39 cellular contexts compared by ENCODE assay signal in the genomic region with DNA sequence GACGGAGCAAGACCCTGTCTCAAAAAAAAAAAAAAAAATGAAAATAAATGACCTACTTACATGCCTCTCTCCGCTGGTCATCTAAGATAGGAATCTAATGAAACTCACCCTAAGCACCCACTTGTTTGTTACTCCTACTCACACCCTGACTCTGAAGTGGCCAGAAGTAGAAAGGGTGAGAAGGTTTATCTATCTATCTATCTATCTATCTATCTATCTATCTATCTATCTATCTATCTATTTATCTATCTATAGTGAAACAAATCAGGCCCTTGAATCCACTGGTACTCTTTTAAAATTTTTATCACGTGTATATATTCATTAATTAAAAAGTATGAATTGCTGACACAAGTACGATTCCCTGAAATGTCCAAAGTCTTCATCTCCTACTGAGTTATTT.
"Had no signal": no experiment of that assay in that cellular context is flagged by ENCODE, and none has a peak within 500 bp of the region (broad histone marks: within the 10 kb centered on the region; RNA-seq: fewer than 3 reads in every experiment).

No MANE protein-coding gene starts in this region.

- DNase-seq: activated effector memory CD4-positive, alpha-beta T cell treated with anti-CD3 and anti-CD28 coated beads, Interleukin-2, amount 50 U/mL, for 16 hours; activated effector memory CD4-positive, alpha-beta T cell treated with Interleukin-2 at 50 U/mL for 16 hours; activated gamma-delta T cell; activated gamma-delta T cell treated with Interleukin-2 at 50 U/mL for 16 hours; activated naive CD4-positive, alpha-beta T cell; activated naive CD4-positive, alpha-beta T cell treated with anti-CD3 and anti-CD28 coated beads for 36 hours; activated naive CD4-positive, alpha-beta T cell treated with anti-CD3 and anti-CD28 coated beads, Interleukin-2, amount 10 ng/mL, durations not matched to agents 7 days and 5 days; activated naive CD4-positive, alpha-beta T cell treated with anti-CD3 and anti-CD28 coated beads, Interleukin-2, amount 50 U/mL, for 16 hours; activated naive CD4-positive, alpha-beta T cell treated with Interleukin-2 at 50 U/mL for 16 hours; activated naive CD8-positive, alpha-beta T cell treated with anti-CD3 and anti-CD28 coated beads for 36 hours; activated naive CD8-positive, alpha-beta T cell treated with anti-CD3 and anti-CD28 coated beads, Interleukin-2, amount 10 ng/mL, durations not matched to agents 7 days and 5 days; activated T-cell treated with anti-CD3 and anti-CD28 coated beads, Interleukin-2, amount 50 U/mL, for 1 hour; activated T-cell treated with anti-CD3 and anti-CD28 coated beads, Interleukin-2, amount 50 U/mL, for 24 hours; activated T-cell treated with anti-CD3 and anti-CD28 coated beads, Interleukin-2, amount 50 U/mL, for 4 hours; activated T-cell treated with anti-CD3 and anti-CD28 coated beads, Interleukin-2, amount 50 U/mL, for 48 hours; activated T-cell treated with anti-CD3 and anti-CD28 coated beads, Interleukin-2, amount 50 U/mL, for 72 hours; adrenal gland; amniotic stem cell; amygdala; anterior cingulate cortex; aorta; body of pancreas; brain microvascular endothelial cell; caudate nucleus; central memory CD4-positive, alpha-beta T cell; cerebellar nuclear complex had no signal

- H3K27me3 Mint-ChIP-seq: activated naive CD4-positive, alpha-beta T cell treated with anti-CD3 and anti-CD28 coated beads, Interleukin-2, amount 10 ng/mL, durations not matched to agents 7 days and 5 days; activated naive CD4-positive, alpha-beta T cell treated with anti-CD3 and anti-CD28 coated beads, Interleukin-2, amount 50 U/mL, for 24 hours; activated naive CD8-positive, alpha-beta T cell; activated naive CD8-positive, alpha-beta T cell treated with anti-CD3 and anti-CD28 coated beads for 36 hours; activated naive CD8-positive, alpha-beta T cell treated with anti-CD3 and anti-CD28 coated beads, Interleukin-2, amount 10 ng/mL, durations not matched to agents 7 days and 5 days; activated T-cell treated with anti-CD3 and anti-CD28 coated beads, Interleukin-2, amount 50 U/mL, for 24 hours; activated T-helper 17 cell treated with anti-CD3 and anti-CD28 coated beads, Interleukin-2, amount 50 U/mL, for 72 hours; central memory CD8-positive, alpha-beta T cell had no signal

- FAIRE-seq: astrocyte, bronchial epithelial cell had no signal

- H3K9me3 ChIP-seq: adrenal gland, ascending aorta, breast epithelium had no signal

- H3K9me3 Mint-ChIP-seq: central memory CD8-positive, alpha-beta T cell had no signal

- H3K36me3 ChIP-seq: adrenal gland, ascending aorta, brain microvascular endothelial cell, breast epithelium, cardiac muscle cell had no signal

- H3K27me3 ChIP-seq: adrenal gland, ascending aorta, body of pancreas, brain microvascular endothelial cell, breast epithelium, cardiac muscle cell had no signal

- ATAC-seq: activated T-cell treated with anti-CD3 and anti-CD28 coated beads, Interleukin-2, amount 50 U/mL, for 4 hours; activated T-cell treated with anti-CD3 and anti-CD28 coated beads, Interleukin-2, amount 50 U/mL, for 72 hours; activated T-helper 17 cell treated with anti-CD3 and anti-CD28 coated beads, Interleukin-2, amount 50 U/mL, for 72 hours; body of pancreas had no signal

- H3K27ac Mint-ChIP-seq: activated naive CD4-positive, alpha-beta T cell treated with anti-CD3 and anti-CD28 coated beads for 36 hours; activated naive CD4-positive, alpha-beta T cell treated with anti-CD3 and anti-CD28 coated beads, Interleukin-2, amount 10 ng/mL, durations not matched to agents 7 days and 5 days; activated naive CD4-positive, alpha-beta T cell treated with anti-CD3 and anti-CD28 coated beads, Interleukin-2, amount 50 U/mL, for 24 hours; activated naive CD4-positive, alpha-beta T cell treated with anti-CD3 and anti-CD28 coated beads, Interleukin-2, amount 50 U/mL, for 72 hours; activated naive CD8-positive, alpha-beta T cell; activated naive CD8-positive, alpha-beta T cell treated with anti-CD3 and anti-CD28 coated beads, Interleukin-2, amount 10 ng/mL, durations not matched to agents 7 days and 5 days; activated T-cell treated with anti-CD3 and anti-CD28 coated beads, Interleukin-2, amount 50 U/mL, for 24 hours; activated T-cell treated with anti-CD3 and anti-CD28 coated beads, Interleukin-2, amount 50 U/mL, for 72 hours; activated T-helper 1 cell treated with anti-CD3 and anti-CD28 coated beads, Interleukin-12 subunit alpha, Interleukin-12 subunit beta, Interleukin-2, Interleukin-4 antibody, amounts not matched to agents 30 ng/mL and 10 ng/mL and 1 ng/mL, durations not matched to agents 14 hours and 24 hours and 36 hours; activated T-helper 17 cell treated with anti-CD3 and anti-CD28 coated beads, Interleukin-2, amount 50 U/mL, for 72 hours; activated T-helper 2 cell treated with anti-CD3 and anti-CD28 coated beads, Interferon-gamma antibody, Interleukin-2, Interleukin-4, amounts not matched to agents 10 μg/mL and 5 μg/mL and 100 μg/mL, durations not matched to agents 14 hours and 24 hours and 36 hours; brain had no signal

- H3K4me3 ChIP-seq: adrenal gland, ascending aorta, body of pancreas, breast epithelium, cardiac muscle cell had no signal

- H3K27ac ChIP-seq: adrenal gland, ascending aorta, body of pancreas, brain microvascular endothelial cell, breast epithelium, cardiac muscle cell had no signal

- H3K4me3 Mint-ChIP-seq: activated naive CD4-positive, alpha-beta T cell treated with anti-CD3 and anti-CD28 coated beads for 36 hours; activated naive CD4-positive, alpha-beta T cell treated with anti-CD3 and anti-CD28 coated beads, Interleukin-2, amount 10 ng/mL, durations not matched to agents 7 days and 5 days; activated naive CD4-positive, alpha-beta T cell treated with anti-CD3 and anti-CD28 coated beads, Interleukin-2, amount 50 U/mL, for 24 hours; activated naive CD8-positive, alpha-beta T cell; activated naive CD8-positive, alpha-beta T cell treated with anti-CD3 and anti-CD28 coated beads for 36 hours; activated naive CD8-positive, alpha-beta T cell treated with anti-CD3 and anti-CD28 coated beads, Interleukin-2, amount 10 ng/mL, durations not matched to agents 7 days and 5 days; activated T-cell treated with anti-CD3 and anti-CD28 coated beads, Interleukin-2, amount 50 U/mL, for 24 hours; activated T-cell treated with anti-CD3 and anti-CD28 coated beads, Interleukin-2, amount 50 U/mL, for 4 hours; activated T-cell treated with anti-CD3 and anti-CD28 coated beads, Interleukin-2, amount 50 U/mL, for 72 hours; activated T-helper 1 cell treated with anti-CD3 and anti-CD28 coated beads, Interleukin-12 subunit alpha, Interleukin-12 subunit beta, Interleukin-2, Interleukin-4 antibody, amounts not matched to agents 30 ng/mL and 10 ng/mL and 1 ng/mL, durations not matched to agents 14 hours and 24 hours and 36 hours; activated T-helper 17 cell treated with anti-CD3 and anti-CD28 coated beads, Interleukin-2, amount 50 U/mL, for 72 hours; brain; central memory CD8-positive, alpha-beta T cell had no signal

- H3K4me1 ChIP-seq: ascending aorta, body of pancreas, breast epithelium had no signal
